Comparison of ENCODE assay signal across 32 cellular contexts in genomic region chr16:13234999-13235398, GRCh38.
"Had no signal": no experiment of that assay in that cellular context is flagged by ENCODE, and none has a peak within 500 bp of the region (broad histone marks: within the 10 kb centered on the region; RNA-seq: fewer than 3 reads in every experiment).

No MANE protein-coding gene starts in this region.

- H3K9me3 ChIP-seq: ascending aorta had no signal

- H3K4me1 ChIP-seq: ascending aorta had no signal

- H3K27me3 ChIP-seq: ascending aorta, cardiac muscle cell had no signal

- H3K27ac ChIP-seq: ascending aorta, cardiac muscle cell, VCaP had no signal

- H3K36me3 ChIP-seq: ascending aorta, cardiac muscle cell had no signal

- H3K4me3 ChIP-seq: ascending aorta, cardiac muscle cell had no signal

- DNase-seq: activated CD4-positive, alpha-beta memory T cell treated with anti-CD3 and anti-CD28 coated beads, Interleukin-2, amount 10 ng/mL, durations not matched to agents 7 days and 5 days; activated CD4-positive, alpha-beta T cell treated with anti-CD3 and anti-CD28 coated beads for 1 hour; activated CD4-positive, alpha-beta T cell treated with anti-CD3 and anti-CD28 coated beads for 36 hours; activated CD4-positive, alpha-beta T cell treated with anti-CD3 and anti-CD28 coated beads for 48 hours; activated CD4-positive, alpha-beta T cell treated with anti-CD3 and anti-CD28 coated beads, Interleukin-2, amount 10 ng/mL, durations not matched to agents 7 days and 5 days; activated CD4-positive, alpha-beta T cell treated with anti-CD3 and anti-CD28 coated beads, Interleukin-2, amount 50 U/mL, for 48 hours; activated CD4-positive, CD25-positive, alpha-beta regulatory T cell; activated CD8-positive, alpha-beta memory T cell treated with anti-CD3 and anti-CD28 coated beads for 24 hours; activated CD8-positive, alpha-beta memory T cell treated with anti-CD3 and anti-CD28 coated beads, Interleukin-2, amount 10 ng/mL, durations not matched to agents 7 days and 5 days; activated CD8-positive, alpha-beta memory T cell treated with anti-CD3 and anti-CD28 coated beads, Interleukin-2, amount 50 U/mL, for 48 hours; activated CD8-positive, alpha-beta T cell treated with anti-CD3 and anti-CD28 coated beads, Interleukin-2, amount 10 ng/mL, durations not matched to agents 7 days and 5 days; activated effector memory CD4-positive, alpha-beta T cell treated with Interleukin-2 at 50 U/mL for 16 hours; activated gamma-delta T cell; activated naive CD4-positive, alpha-beta T cell treated with anti-CD3 and anti-CD28 coated beads, Interleukin-2, amount 10 ng/mL, durations not matched to agents 7 days and 5 days; activated naive CD4-positive, alpha-beta T cell treated with Interleukin-2 at 50 U/mL for 16 hours; activated naive CD8-positive, alpha-beta T cell treated with anti-CD3 and anti-CD28 coated beads, Interleukin-2, amount 10 ng/mL, durations not matched to agents 7 days and 5 days; activated naive CD8-positive, alpha-beta T cell treated with anti-CD3 and anti-CD28 coated beads, Interleukin-2, amount 50 U/mL, for 24 hours; activated T-cell treated with anti-CD3 and anti-CD28 coated beads, Interleukin-2, amount 50 U/mL, for 24 hours; activated T-cell treated with anti-CD3 and anti-CD28 coated beads, Interleukin-2, amount 50 U/mL, for 48 hours; amygdala; anterior cingulate cortex; caudate nucleus; cerebellar nuclear complex; T-helper 1 cell; T-helper 2 cell; T-helper 9 cell had no signal

- FAIRE-seq: bronchial epithelial cell, TTC549 had no signal

- ATAC-seq: activated CD4-positive, alpha-beta T cell treated with anti-CD3 and anti-CD28 coated beads for 36 hours; activated CD4-positive, CD25-positive, alpha-beta regulatory T cell treated with anti-CD3 and anti-CD28 coated beads, Interleukin-2, amount 50 U/mL, for 24 hours; activated CD8-positive, alpha-beta memory T cell treated with anti-CD3 and anti-CD28 coated beads, Interleukin-2, amount 10 ng/mL, durations not matched to agents 7 days and 5 days; activated CD8-positive, alpha-beta T cell treated with anti-CD3 and anti-CD28 coated beads, Interleukin-2, amount 10 ng/mL, durations not matched to agents 7 days and 5 days; activated naive CD8-positive, alpha-beta T cell treated with anti-CD3 and anti-CD28 coated beads, Interleukin-2, amount 50 U/mL, for 24 hours had no signal
